ENCODE assay signal across 11 cellular contexts in genomic region chr5:11687498-11687897, GRCh38.
"Had no signal": no experiment of that assay in that cellular context is flagged by ENCODE, and none has a peak within 500 bp of the region (broad histone marks: within the 10 kb centered on the region; RNA-seq: fewer than 3 reads in every experiment).

No MANE protein-coding gene starts in this region.

- H3K4me2 ChIP-seq: GM23338 had no signal

- DNase-seq: GM23248, GOT3, H7, H9, HCEC 1CT, HFFc6 had no signal

- H3K9ac ChIP-seq: GM23248 had no signal

- H3K9me3 ChIP-seq: HAP-1 had no signal

- H3K4me1 ChIP-seq: HAP-1 had no signal

- H2AFZ ChIP-seq: GM23248, GM23338 had no signal

- H3K36me3 ChIP-seq: HAP-1 had no signal

- ATAC-seq: GM23338, HCT116 had no signal

- H3K27ac ChIP-seq: GM23248 had no signal

- FAIRE-seq: H1, H54 had no signal

- H3K4me3 ChIP-seq: GM23248, GM23338, HAP-1 had no signal
